ENCODE assay signal across 16 cellular contexts in genomic region chr3:160001154-160001760, GRCh38. TPM values are rescaled to one million over a fixed set of nuclear protein-coding genes. Genes with fewer than 3 reads are reported as not detected.
DNase-seq lines count a peak whose midpoint lies in the region; ATAC-seq and TF ChIP-seq lines count a peak whose summit lies in the region.
"Had no signal": no experiment of that assay in that cellular context is flagged by ENCODE, and none has a peak within 500 bp of the region (broad histone marks: within the 10 kb centered on the region; RNA-seq: fewer than 3 reads in every experiment).

No MANE protein-coding gene starts in this region.

- H3K9me3 Mint-ChIP-seq in GM23338 = no peaks in the 10 kb centered on the region
- H3K9me3 Mint-ChIP-seq in brain = peaks cover 0 to 12% (median 3%) of the 10 kb centered on the region in 5 experiments
- no peaks in the 10 kb centered on the region for H3K9me3 Mint-ChIP-seq in neural progenitor cell
- no peaks in the 10 kb centered on the region for H3K9me3 Mint-ChIP-seq in activated CD4-positive, alpha-beta memory T cell treated with anti-CD3 and anti-CD28 coated beads, Interleukin-2, amount 10 ng/mL, durations not matched to agents 7 days and 5 days
- H3K9me3 Mint-ChIP-seq: CD4-positive, alpha-beta memory T cell had no signal

- no peak for TF ChIP-seq POLR2A in uterus (IDR thresholded peaks at IDR 0.05)

- H3K36me3 Mint-ChIP-seq in GM23338 (ENCODE audit: low read depth) = no peaks in the 10 kb centered on the region
- H3K36me3 Mint-ChIP-seq in brain = no peaks in the 10 kb centered on the region
- no peaks in the 10 kb centered on the region for H3K36me3 Mint-ChIP-seq in neural progenitor cell
- H3K36me3 Mint-ChIP-seq in activated CD4-positive, alpha-beta memory T cell treated with anti-CD3 and anti-CD28 coated beads, Interleukin-2, amount 10 ng/mL, durations not matched to agents 7 days and 5 days (ENCODE audit: low read depth) = peaks cover 3% of the 10 kb centered on the region
- H3K36me3 Mint-ChIP-seq: CD4-positive, alpha-beta memory T cell had no signal

- no peak overlapping the region for H3K4me2 ChIP-seq in GM23338
- peak overlapping the region; percentile 67 for H3K4me2 ChIP-seq in neural progenitor cell

- H4K20me1 ChIP-seq in GM23338 (replicated peaks; ENCODE audit: insufficient read depth) (no peaks in the 10 kb centered on the region), neural progenitor cell (ENCODE audit: low read depth) (no peaks in the 10 kb centered on the region)

- H3K27ac Mint-ChIP-seq in GM23338 (peak overlapping the region; percentile 62; the same call in 1 of the 2 replicates), brain (peak overlapping the region; percentile 13 to 88 (median 46)), neural progenitor cell (peak overlapping the region; percentile 94)
- no peak overlapping the region for H3K27ac Mint-ChIP-seq in activated CD4-positive, alpha-beta memory T cell treated with anti-CD3 and anti-CD28 coated beads, Interleukin-2, amount 10 ng/mL, durations not matched to agents 7 days and 5 days

- no peaks in the 10 kb centered on the region for H3K9me3 ChIP-seq in HUES64 (ENCODE audit: insufficient read depth, low read depth, low read length)
- no peaks in the 10 kb centered on the region for H3K9me3 ChIP-seq in neural progenitor cell (ENCODE audit: low read depth)
- H3K9me3 ChIP-seq in uterus = no peaks in the 10 kb centered on the region

- H3F3A ChIP-seq in GM23338 (replicated peaks; ENCODE audit: low read depth) = no peaks in the 10 kb centered on the region
- H3F3A ChIP-seq in neural progenitor cell (ENCODE audit: low read depth) = peaks cover 27% of the 10 kb centered on the region

- POLR2A ChIA-PET in activated CD4-positive, alpha-beta memory T cell treated with anti-CD3 and anti-CD28 coated beads, Interleukin-2, amount 10 ng/mL, durations not matched to agents 7 days and 5 days (lab: Charles Lee) = no interaction called here

- ATAC-seq in GM23338 (peak; percentile 63), GM21367 (IDR thresholded peaks at IDR 0.05; ENCODE audit: unreplicated experiment) (no peak), HG03571 (IDR thresholded peaks at IDR 0.05; ENCODE audit: unreplicated experiment) (no peak)

- H3K4me1 Mint-ChIP-seq in GM23338 = peaks cover 11% of the 10 kb centered on the region
- H3K4me1 Mint-ChIP-seq in brain = peaks cover 20% of the 10 kb centered on the region
- peaks cover 32% of the 10 kb centered on the region for H3K4me1 Mint-ChIP-seq in neural progenitor cell
- peaks cover 7% of the 10 kb centered on the region for H3K4me1 Mint-ChIP-seq in activated CD4-positive, alpha-beta memory T cell treated with anti-CD3 and anti-CD28 coated beads, Interleukin-2, amount 10 ng/mL, durations not matched to agents 7 days and 5 days
- H3K4me1 Mint-ChIP-seq: CD4-positive, alpha-beta memory T cell had no signal

- no peak overlapping the region for H3K4me3 Mint-ChIP-seq in GM23338
- peak overlapping the region in 2 of 5 experiments; percentile 35 to 62 for H3K4me3 Mint-ChIP-seq in brain
- peak overlapping the region; percentile 29 for H3K4me3 Mint-ChIP-seq in neural progenitor cell
- H3K4me3 Mint-ChIP-seq in activated CD4-positive, alpha-beta memory T cell treated with anti-CD3 and anti-CD28 coated beads, Interleukin-2, amount 10 ng/mL, durations not matched to agents 7 days and 5 days = no peak overlapping the region
- H3K4me3 Mint-ChIP-seq: CD4-positive, alpha-beta memory T cell had no signal

- H3K27me3 ChIP-seq in GM23338 (ENCODE audit: insufficient read depth) (no peaks in the 10 kb centered on the region), HUES64 (ENCODE audit: insufficient read depth, low read length) (no peaks in the 10 kb centered on the region), neural progenitor cell (no peaks in the 10 kb centered on the region), uterus (no peaks in the 10 kb centered on the region)

- intact Hi-C loops in uterus (cut with DNase I; ENCODE audit: low total_unique reads) = loop anchor here (10.0 kb wide), 1 partner anchor 116 kb away; no protein-coding TSS in a partner anchor

- DNase-seq in GM23338 (ENCODE audit: low spot score) = no peak
- peak; percentile 64 for DNase-seq in neural progenitor cell (ENCODE audit: low spot score)
- no peak for DNase-seq in activated CD4-positive, alpha-beta memory T cell treated with anti-CD3 and anti-CD28 coated beads, Interleukin-2, amount 10 ng/mL, durations not matched to agents 7 days and 5 days
- no peak for DNase-seq in uterus
- DNase-seq: ACHN; CD4-positive, alpha-beta memory T cell; DMS153; DMS79 treated with DMSO at 0.1 percent for 48 hours; EL; IMR-90; KBM-7 had no signal

- H3K79me2 ChIP-seq in GM23338 (replicated peaks; ENCODE audit: insufficient read depth) (no peaks in the 10 kb centered on the region), neural progenitor cell (ENCODE audit: low read depth) (no peaks in the 10 kb centered on the region)

- no peaks in the 10 kb centered on the region for H3K9me2 ChIP-seq in GM23338 (ENCODE audit: insufficient read depth)

- H3K36me3 ChIP-seq in GM23338 (ENCODE audit: insufficient read depth) (no peaks in the 10 kb centered on the region), HUES64 (ENCODE audit: insufficient read depth, low read length) (no peaks in the 10 kb centered on the region), neural progenitor cell (no peaks in the 10 kb centered on the region), uterus (no peaks in the 10 kb centered on the region)

- TF ChIP-seq CTCF in GM23338 (conservative IDR thresholded peaks at IDR 0.05; ENCODE audit: low read depth in 2 of 2) (no peak), brain (conservative IDR thresholded peaks at IDR 0.05) (no peak), neural progenitor cell (IDR thresholded peaks at IDR 0.05) (no peak), uterus (IDR thresholded peaks at IDR 0.05) (no peak)

- H3K27ac ChIP-seq in GM23338 (ENCODE audit: low read depth) = no peak overlapping the region
- H3K27ac ChIP-seq in HUES64 (ENCODE audit: low read depth, low read length) = peak overlapping the region; percentile 39; the same call in 1 of the 2 replicates
- peak overlapping the region; percentile 89 for H3K27ac ChIP-seq in neural progenitor cell
- no peak overlapping the region for H3K27ac ChIP-seq in uterus
- H3K27ac ChIP-seq: C4-2B had no signal

- 55% methylated on average over 6 of the region's 7 CpGs for WGBS in HUES64

- H3K4me1 ChIP-seq in GM23338 (ENCODE audit: insufficient read depth) (peaks cover 7% of the 10 kb centered on the region; the same call in 1 of the 2 replicates), HUES64 (ENCODE audit: insufficient read depth, low read length) (peaks cover 9% of the 10 kb centered on the region), neural progenitor cell (peaks cover 25% of the 10 kb centered on the region), uterus (no peaks in the 10 kb centered on the region)

- H3K27me3 Mint-ChIP-seq in GM23338 (ENCODE audit: insufficient read depth, low read depth, poor library complexity) = peaks cover 12% of the 10 kb centered on the region
- H3K27me3 Mint-ChIP-seq in brain = peaks cover 7% of the 10 kb centered on the region
- peaks cover 2% of the 10 kb centered on the region for H3K27me3 Mint-ChIP-seq in neural progenitor cell (ENCODE audit: insufficient read depth, low read depth)
- H3K27me3 Mint-ChIP-seq in activated CD4-positive, alpha-beta memory T cell treated with anti-CD3 and anti-CD28 coated beads, Interleukin-2, amount 10 ng/mL, durations not matched to agents 7 days and 5 days = no peaks in the 10 kb centered on the region
- H3K27me3 Mint-ChIP-seq: CD4-positive, alpha-beta memory T cell had no signal

- H3K9ac ChIP-seq in HUES64 (ENCODE audit: low read depth, low read length) (no peak overlapping the region), neural progenitor cell (no peak overlapping the region)

- H2AFZ ChIP-seq in GM23338 (0 out of 2 replicates have a peak overlapping the region, but pooled peaks have one; percentile 34), neural progenitor cell (replicated peaks) (peak overlapping the region; percentile 84)

- CTCF ChIA-PET in activated CD4-positive, alpha-beta memory T cell treated with anti-CD3 and anti-CD28 coated beads, Interleukin-2, amount 10 ng/mL, durations not matched to agents 7 days and 5 days (lab: Charles Lee) = interaction anchor here (6.7 to 7.8 kb wide), 2 partner anchors 13 to 116 kb away, joined by 84 to 148 read pairs; partner anchors contain the start of gene IL12A

- H3K4me3 ChIP-seq in GM23338 = no peak overlapping the region
- no peak overlapping the region for H3K4me3 ChIP-seq in HUES64 (ENCODE audit: low read length)
- peak overlapping the region; percentile 31 for H3K4me3 ChIP-seq in neural progenitor cell
- no peak overlapping the region for H3K4me3 ChIP-seq in uterus

TF ChIP-seq in GM23338, 12 proteins besides CTCF, POLR2A, EP300 and RAD21 (continues in another document):
- no peak for TF ChIP-seq POLR2AphosphoS5 (IDR thresholded peaks at IDR 0.05; ENCODE audit: low read depth)
- no peak for TF ChIP-seq EZH2phosphoT487 (IDR thresholded peaks at IDR 0.05; ENCODE audit: unreplicated experiment)
- no peak for TF ChIP-seq NANOG (IDR thresholded peaks at IDR 0.05; ENCODE audit: borderline replicate concordance)
- TF ChIP-seq JUNB (IDR thresholded peaks at IDR 0.05; ENCODE audit: unreplicated experiment) = no peak

RNA-seq across cellular contexts. Expression of gene IL12A, which starts 12.6 kb away (rescaled TPM):
- 0.31 and 0.69 TPM in 2 replicates for total RNA-seq in GM23338 (2014; rRNA removed; shearing (Covaris generic))
- polyA plus RNA-seq in GM23338 (2016; fragmentation: Nextera tagmentation; extraction: Ambion mirVana) (1.3 and 1.7 TPM in 2 replicates), brain (ENCODE audit: insufficient read depth, low read depth, low replicate concordance) (0.34 TPM)
- polyA plus RNA-seq in HUES64 (2013, experiment 1 of 2) = 0.50 TPM
- 0.44 TPM for polyA plus RNA-seq in HUES64 (2013, experiment 2 of 2)
- total RNA-seq in neural progenitor cell (ENCODE audit: low replicate concordance) (0.77 and 0.79 TPM in 2 replicates), uterus (under 1 TPM in 1 of 4 donors, not detected in 3; 0.73 TPM)
- 1 to 10 TPM in 1 of 2 experiments, under 1 TPM in 1; 0.55 to 1.4 TPM for total RNA-seq in activated CD4-positive, alpha-beta memory T cell treated with anti-CD3 and anti-CD28 coated beads, Interleukin-2, amount 10 ng/mL, durations not matched to agents 7 days and 5 days
- polyA plus RNA-seq: CD4-positive, alpha-beta memory T cell had no signal

Comparison
In these comparisons a context has a peak if more than half of its experiments do, and no peak if none do; other contexts are left out.
1. H3K27ac ChIP-seq: peak in HUES64 (single experiment) and neural progenitor cell (single experiment); none in GM23338 (single experiment) and uterus (0 of 2).